1 cellular context compared by ENCODE assay signal in the genomic region with DNA sequence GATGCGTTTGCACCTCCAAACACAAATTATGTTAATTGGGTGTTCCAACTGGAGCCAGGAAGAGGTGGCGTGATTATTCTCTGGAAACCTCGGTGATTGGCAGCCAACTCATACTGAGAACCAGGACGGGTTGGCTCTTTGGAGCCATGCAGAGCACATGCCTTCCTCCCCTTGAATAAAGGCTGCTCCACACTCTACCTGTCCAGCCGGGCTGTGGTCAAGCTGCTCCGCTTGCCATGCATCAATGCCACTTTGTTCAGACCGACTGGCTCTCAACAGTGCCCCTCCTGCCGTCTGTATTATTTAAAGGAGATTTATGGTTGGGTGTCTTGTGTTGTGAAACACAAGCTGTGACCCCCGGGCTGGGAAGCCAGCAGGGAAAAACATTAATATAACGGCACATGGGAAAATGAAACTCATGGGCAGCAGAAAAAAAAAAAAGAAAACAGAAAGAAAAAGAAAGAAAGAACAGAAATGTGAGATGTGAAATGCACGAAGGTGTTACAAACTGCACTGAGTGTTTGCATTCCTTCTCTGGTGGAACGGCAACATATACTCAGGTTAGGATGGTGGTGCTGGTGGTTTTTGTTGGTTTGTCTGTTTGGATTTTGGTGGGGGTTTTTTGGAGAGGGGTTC.
TF ChIP-seq lines count a peak whose summit lies in the region.

No MANE protein-coding gene starts in this region.

TF ChIP-seq in GM12878, 131 proteins besides CTCF, POLR2A, EP300 and RAD21 (continued from another document):
- TF ChIP-seq, protein P1, sequence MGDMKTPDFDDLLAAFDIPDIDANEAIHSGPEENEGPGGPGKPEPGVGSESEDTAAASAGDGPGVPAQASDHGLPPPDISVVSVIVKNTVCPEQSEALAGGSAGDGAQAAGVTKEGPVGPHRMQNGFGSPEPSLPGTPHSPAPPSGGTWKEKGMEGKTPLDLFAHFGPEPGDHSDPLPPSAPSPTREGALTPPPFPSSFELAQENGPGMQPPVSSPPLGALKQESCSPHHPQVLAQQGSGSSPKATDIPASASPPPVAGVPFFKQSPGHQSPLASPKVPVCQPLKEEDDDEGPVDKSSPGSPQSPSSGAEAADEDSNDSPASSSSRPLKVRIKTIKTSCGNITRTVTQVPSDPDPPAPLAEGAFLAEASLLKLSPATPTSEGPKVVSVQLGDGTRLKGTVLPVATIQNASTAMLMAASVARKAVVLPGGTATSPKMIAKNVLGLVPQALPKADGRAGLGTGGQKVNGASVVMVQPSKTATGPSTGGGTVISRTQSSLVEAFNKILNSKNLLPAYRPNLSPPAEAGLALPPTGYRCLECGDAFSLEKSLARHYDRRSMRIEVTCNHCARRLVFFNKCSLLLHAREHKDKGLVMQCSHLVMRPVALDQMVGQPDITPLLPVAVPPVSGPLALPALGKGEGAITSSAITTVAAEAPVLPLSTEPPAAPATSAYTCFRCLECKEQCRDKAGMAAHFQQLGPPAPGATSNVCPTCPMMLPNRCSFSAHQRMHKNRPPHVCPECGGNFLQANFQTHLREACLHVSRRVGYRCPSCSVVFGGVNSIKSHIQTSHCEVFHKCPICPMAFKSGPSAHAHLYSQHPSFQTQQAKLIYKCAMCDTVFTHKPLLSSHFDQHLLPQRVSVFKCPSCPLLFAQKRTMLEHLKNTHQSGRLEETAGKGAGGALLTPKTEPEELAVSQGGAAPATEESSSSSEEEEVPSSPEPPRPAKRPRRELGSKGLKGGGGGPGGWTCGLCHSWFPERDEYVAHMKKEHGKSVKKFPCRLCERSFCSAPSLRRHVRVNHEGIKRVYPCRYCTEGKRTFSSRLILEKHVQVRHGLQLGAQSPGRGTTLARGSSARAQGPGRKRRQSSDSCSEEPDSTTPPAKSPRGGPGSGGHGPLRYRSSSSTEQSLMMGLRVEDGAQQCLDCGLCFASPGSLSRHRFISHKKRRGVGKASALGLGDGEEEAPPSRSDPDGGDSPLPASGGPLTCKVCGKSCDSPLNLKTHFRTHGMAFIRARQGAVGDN (IDR thresholded peaks at IDR 0.05): 0 out of 2 replicates have a peak, but pooled peaks have one; percentile 9
- no peak for TF ChIP-seq NBN (IDR thresholded peaks at IDR 0.05)
- TF ChIP-seq YY1 (IDR thresholded peaks at IDR 0.05; ENCODE audit: low read depth, low read length): no peak
- no peak for TF ChIP-seq HDAC2 (IDR thresholded peaks at IDR 0.05)
- peak in 1 of 2 experiments; percentile 41; a peak in 2 of 4 replicates for TF ChIP-seq IKZF2 (IDR thresholded peaks at IDR 0.05)
- TF ChIP-seq, protein P2, sequence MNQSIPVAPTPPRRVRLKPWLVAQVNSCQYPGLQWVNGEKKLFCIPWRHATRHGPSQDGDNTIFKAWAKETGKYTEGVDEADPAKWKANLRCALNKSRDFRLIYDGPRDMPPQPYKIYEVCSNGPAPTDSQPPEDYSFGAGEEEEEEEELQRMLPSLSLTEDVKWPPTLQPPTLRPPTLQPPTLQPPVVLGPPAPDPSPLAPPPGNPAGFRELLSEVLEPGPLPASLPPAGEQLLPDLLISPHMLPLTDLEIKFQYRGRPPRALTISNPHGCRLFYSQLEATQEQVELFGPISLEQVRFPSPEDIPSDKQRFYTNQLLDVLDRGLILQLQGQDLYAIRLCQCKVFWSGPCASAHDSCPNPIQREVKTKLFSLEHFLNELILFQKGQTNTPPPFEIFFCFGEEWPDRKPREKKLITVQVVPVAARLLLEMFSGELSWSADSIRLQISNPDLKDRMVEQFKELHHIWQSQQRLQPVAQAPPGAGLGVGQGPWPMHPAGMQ (IDR thresholded peaks at IDR 0.05; ENCODE audit: borderline replicate concordance): no peak
- TF ChIP-seq MEF2A (IDR thresholded peaks at IDR 0.05; ENCODE audit: insufficient read depth, low read depth, low read length): no peak
- TF ChIP-seq STAT1 (conservative IDR thresholded peaks at IDR 0.05): no peak
- TF ChIP-seq, protein P3, sequence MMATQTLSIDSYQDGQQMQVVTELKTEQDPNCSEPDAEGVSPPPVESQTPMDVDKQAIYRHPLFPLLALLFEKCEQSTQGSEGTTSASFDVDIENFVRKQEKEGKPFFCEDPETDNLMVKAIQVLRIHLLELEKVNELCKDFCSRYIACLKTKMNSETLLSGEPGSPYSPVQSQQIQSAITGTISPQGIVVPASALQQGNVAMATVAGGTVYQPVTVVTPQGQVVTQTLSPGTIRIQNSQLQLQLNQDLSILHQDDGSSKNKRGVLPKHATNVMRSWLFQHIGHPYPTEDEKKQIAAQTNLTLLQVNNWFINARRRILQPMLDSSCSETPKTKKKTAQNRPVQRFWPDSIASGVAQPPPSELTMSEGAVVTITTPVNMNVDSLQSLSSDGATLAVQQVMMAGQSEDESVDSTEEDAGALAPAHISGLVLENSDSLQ (IDR thresholded peaks at IDR 0.05): peak; percentile 71
- TF ChIP-seq EZH2 (IDR thresholded peaks at IDR 0.05; ENCODE audit: borderline replicate concordance, control insufficient read depth, low read depth, low read length): no peak
- no peak for TF ChIP-seq ZSCAN29 (IDR thresholded peaks at IDR 0.05)
- no peak for TF ChIP-seq FOS (IDR thresholded peaks at IDR 0.05; ENCODE audit: borderline replicate concordance, extremely low read depth, insufficient read length)
- no peak for TF ChIP-seq KDM1A (IDR thresholded peaks at IDR 0.05; ENCODE audit: borderline replicate concordance)
- no peak for TF ChIP-seq MEF2B (IDR thresholded peaks at IDR 0.05; ENCODE audit: partially characterized antibody, poor library complexity, severe bottlenecking)
- no peak for TF ChIP-seq NRF1 (conservative IDR thresholded peaks at IDR 0.05; ENCODE audit: low read depth, low read length)
- 0 out of 2 replicates have a peak, but pooled peaks have one; percentile 6 for TF ChIP-seq MTA2 (IDR thresholded peaks at IDR 0.05; ENCODE audit: low read depth)
- peak; percentile 34 for TF ChIP-seq SMAD1 (IDR thresholded peaks at IDR 0.05; ENCODE audit: low read depth, partially characterized antibody)
- TF ChIP-seq JUND (IDR thresholded peaks at IDR 0.05; ENCODE audit: low read depth, low read length): no peak
- TF ChIP-seq SUZ12 (IDR thresholded peaks at IDR 0.05; ENCODE audit: unreplicated experiment): no peak
- TF ChIP-seq MYB (IDR thresholded peaks at IDR 0.05; ENCODE audit: borderline replicate concordance, low read depth, low read length): no peak
- TF ChIP-seq ESRRA (IDR thresholded peaks at IDR 0.05; ENCODE audit: low read length): no peak
- TF ChIP-seq, protein P4, sequence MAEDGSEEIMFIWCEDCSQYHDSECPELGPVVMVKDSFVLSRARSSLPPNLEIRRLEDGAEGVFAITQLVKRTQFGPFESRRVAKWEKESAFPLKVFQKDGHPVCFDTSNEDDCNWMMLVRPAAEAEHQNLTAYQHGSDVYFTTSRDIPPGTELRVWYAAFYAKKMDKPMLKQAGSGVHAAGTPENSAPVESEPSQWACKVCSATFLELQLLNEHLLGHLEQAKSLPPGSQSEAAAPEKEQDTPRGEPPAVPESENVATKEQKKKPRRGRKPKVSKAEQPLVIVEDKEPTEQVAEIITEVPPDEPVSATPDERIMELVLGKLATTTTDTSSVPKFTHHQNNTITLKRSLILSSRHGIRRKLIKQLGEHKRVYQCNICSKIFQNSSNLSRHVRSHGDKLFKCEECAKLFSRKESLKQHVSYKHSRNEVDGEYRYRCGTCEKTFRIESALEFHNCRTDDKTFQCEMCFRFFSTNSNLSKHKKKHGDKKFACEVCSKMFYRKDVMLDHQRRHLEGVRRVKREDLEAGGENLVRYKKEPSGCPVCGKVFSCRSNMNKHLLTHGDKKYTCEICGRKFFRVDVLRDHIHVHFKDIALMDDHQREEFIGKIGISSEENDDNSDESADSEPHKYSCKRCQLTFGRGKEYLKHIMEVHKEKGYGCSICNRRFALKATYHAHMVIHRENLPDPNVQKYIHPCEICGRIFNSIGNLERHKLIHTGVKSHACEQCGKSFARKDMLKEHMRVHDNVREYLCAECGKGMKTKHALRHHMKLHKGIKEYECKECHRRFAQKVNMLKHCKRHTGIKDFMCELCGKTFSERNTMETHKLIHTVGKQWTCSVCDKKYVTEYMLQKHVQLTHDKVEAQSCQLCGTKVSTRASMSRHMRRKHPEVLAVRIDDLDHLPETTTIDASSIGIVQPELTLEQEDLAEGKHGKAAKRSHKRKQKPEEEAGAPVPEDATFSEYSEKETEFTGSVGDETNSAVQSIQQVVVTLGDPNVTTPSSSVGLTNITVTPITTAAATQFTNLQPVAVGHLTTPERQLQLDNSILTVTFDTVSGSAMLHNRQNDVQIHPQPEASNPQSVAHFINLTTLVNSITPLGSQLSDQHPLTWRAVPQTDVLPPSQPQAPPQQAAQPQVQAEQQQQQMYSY (CRISPR knock-in tag; IDR thresholded peaks at IDR 0.05): no peak
- TF ChIP-seq BHLHE40 (IDR thresholded peaks at IDR 0.05; ENCODE audit: borderline replicate concordance in 1 of 2, low read depth in 2 of 2, low read length in 1 of 2): 0 out of 4 replicates have a peak, but pooled peaks of 1 of the 2 experiments have one; percentile 5
- TF ChIP-seq, protein P5, sequence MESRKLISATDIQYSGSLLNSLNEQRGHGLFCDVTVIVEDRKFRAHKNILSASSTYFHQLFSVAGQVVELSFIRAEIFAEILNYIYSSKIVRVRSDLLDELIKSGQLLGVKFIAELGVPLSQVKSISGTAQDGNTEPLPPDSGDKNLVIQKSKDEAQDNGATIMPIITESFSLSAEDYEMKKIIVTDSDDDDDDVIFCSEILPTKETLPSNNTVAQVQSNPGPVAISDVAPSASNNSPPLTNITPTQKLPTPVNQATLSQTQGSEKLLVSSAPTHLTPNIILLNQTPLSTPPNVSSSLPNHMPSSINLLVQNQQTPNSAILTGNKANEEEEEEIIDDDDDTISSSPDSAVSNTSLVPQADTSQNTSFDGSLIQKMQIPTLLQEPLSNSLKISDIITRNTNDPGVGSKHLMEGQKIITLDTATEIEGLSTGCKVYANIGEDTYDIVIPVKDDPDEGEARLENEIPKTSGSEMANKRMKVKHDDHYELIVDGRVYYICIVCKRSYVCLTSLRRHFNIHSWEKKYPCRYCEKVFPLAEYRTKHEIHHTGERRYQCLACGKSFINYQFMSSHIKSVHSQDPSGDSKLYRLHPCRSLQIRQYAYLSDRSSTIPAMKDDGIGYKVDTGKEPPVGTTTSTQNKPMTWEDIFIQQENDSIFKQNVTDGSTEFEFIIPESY (IDR thresholded peaks at IDR 0.05): no peak
- TF ChIP-seq SIN3A (IDR thresholded peaks at IDR 0.05; ENCODE audit: low read depth, low read length): no peak
- TF ChIP-seq, protein P6, sequence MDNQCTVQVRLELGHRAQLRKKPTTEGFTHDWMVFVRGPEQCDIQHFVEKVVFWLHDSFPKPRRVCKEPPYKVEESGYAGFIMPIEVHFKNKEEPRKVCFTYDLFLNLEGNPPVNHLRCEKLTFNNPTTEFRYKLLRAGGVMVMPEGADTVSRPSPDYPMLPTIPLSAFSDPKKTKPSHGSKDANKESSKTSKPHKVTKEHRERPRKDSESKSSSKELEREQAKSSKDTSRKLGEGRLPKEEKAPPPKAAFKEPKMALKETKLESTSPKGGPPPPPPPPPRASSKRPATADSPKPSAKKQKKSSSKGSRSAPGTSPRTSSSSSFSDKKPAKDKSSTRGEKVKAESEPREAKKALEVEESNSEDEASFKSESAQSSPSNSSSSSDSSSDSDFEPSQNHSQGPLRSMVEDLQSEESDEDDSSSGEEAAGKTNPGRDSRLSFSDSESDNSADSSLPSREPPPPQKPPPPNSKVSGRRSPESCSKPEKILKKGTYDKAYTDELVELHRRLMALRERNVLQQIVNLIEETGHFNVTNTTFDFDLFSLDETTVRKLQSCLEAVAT (IDR thresholded peaks at IDR 0.05): peak; percentile 55; the same call in 1 of the 2 replicates
- TF ChIP-seq, protein P7, sequence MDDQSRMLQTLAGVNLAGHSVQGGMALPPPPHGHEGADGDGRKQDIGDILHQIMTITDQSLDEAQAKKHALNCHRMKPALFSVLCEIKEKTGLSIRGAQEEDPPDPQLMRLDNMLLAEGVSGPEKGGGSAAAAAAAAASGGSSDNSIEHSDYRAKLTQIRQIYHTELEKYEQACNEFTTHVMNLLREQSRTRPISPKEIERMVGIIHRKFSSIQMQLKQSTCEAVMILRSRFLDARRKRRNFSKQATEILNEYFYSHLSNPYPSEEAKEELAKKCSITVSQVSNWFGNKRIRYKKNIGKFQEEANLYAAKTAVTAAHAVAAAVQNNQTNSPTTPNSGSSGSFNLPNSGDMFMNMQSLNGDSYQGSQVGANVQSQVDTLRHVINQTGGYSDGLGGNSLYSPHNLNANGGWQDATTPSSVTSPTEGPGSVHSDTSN (IDR thresholded peaks at IDR 0.05; ENCODE audit: insufficient replicate concordance, low read depth, low read length): no peak
- no peak for TF ChIP-seq EGR1 (IDR thresholded peaks at IDR 0.05; ENCODE audit: borderline replicate concordance in 1 of 2, low read depth in 2 of 2, low read length in 2 of 2)
- TF ChIP-seq SUPT20H (IDR thresholded peaks at IDR 0.05; ENCODE audit: borderline replicate concordance, control insufficient read depth, low read depth, low read length): no peak
- TF ChIP-seq HCFC1 (IDR thresholded peaks at IDR 0.05; ENCODE audit: low read length): no peak
- TF ChIP-seq, protein P8, sequence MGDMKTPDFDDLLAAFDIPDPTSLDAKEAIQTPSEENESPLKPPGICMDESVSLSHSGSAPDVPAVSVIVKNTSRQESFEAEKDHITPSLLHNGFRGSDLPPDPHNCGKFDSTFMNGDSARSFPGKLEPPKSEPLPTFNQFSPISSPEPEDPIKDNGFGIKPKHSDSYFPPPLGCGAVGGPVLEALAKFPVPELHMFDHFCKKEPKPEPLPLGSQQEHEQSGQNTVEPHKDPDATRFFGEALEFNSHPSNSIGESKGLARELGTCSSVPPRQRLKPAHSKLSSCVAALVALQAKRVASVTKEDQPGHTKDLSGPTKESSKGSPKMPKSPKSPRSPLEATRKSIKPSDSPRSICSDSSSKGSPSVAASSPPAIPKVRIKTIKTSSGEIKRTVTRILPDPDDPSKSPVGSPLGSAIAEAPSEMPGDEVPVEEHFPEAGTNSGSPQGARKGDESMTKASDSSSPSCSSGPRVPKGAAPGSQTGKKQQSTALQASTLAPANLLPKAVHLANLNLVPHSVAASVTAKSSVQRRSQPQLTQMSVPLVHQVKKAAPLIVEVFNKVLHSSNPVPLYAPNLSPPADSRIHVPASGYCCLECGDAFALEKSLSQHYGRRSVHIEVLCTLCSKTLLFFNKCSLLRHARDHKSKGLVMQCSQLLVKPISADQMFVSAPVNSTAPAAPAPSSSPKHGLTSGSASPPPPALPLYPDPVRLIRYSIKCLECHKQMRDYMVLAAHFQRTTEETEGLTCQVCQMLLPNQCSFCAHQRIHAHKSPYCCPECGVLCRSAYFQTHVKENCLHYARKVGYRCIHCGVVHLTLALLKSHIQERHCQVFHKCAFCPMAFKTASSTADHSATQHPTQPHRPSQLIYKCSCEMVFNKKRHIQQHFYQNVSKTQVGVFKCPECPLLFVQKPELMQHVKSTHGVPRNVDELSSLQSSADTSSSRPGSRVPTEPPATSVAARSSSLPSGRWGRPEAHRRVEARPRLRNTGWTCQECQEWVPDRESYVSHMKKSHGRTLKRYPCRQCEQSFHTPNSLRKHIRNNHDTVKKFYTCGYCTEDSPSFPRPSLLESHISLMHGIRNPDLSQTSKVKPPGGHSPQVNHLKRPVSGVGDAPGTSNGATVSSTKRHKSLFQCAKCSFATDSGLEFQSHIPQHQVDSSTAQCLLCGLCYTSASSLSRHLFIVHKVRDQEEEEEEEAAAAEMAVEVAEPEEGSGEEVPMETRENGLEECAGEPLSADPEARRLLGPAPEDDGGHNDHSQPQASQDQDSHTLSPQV (IDR thresholded peaks at IDR 0.05): 0 out of 2 replicates have a peak, but pooled peaks have one; percentile 43
- TF ChIP-seq EED (IDR thresholded peaks at IDR 0.05; ENCODE audit: low read depth): peak; percentile 59
